ENCODE assay signal across 2 cellular contexts in genomic region chr21:44740721-44741120, GRCh38.
TF ChIP-seq lines count a peak whose summit lies in the region.

No MANE protein-coding gene starts in this region.

TF ChIP-seq in GM23338, 12 proteins besides CTCF, POLR2A, EP300 and RAD21 (continued from another document):
- TF ChIP-seq ZNF462 (CRISPR knock-in tag; IDR thresholded peaks at IDR 0.05) (no peak; the same call in 1 of the 2 replicates), EZH2phosphoT487 (IDR thresholded peaks at IDR 0.05; ENCODE audit: unreplicated experiment) (no peak), POLR2AphosphoS5 (IDR thresholded peaks at IDR 0.05; ENCODE audit: low read depth) (no peak), STAT1 (IDR thresholded peaks at IDR 0.05; ENCODE audit: unreplicated experiment) (no peak), CREB1 (CRISPR knock-in tag; IDR thresholded peaks at IDR 0.05; ENCODE audit: low read depth) (no peak), REST (IDR thresholded peaks at IDR 0.05; ENCODE audit: unreplicated experiment) (no peak), ZNF331 (CRISPR knock-in tag; IDR thresholded peaks at IDR 0.05; ENCODE audit: low read depth) (no peak), EZH2 (IDR thresholded peaks at IDR 0.05; ENCODE audit: low read depth, unreplicated experiment) (no peak), ZNF114 (CRISPR knock-in tag; IDR thresholded peaks at IDR 0.05) (no peak), JUNB (IDR thresholded peaks at IDR 0.05; ENCODE audit: unreplicated experiment) (no peak), ETS1 (IDR thresholded peaks at IDR 0.05) (no peak)
TF ChIP-seq in GM23338: peak in this region for 0.

TF ChIP-seq in WTC11, 78 proteins besides CTCF, POLR2A, EP300 and RAD21 (continued from another document):
- TF ChIP-seq GRHL2 (CRISPR knock-in tag; IDR thresholded peaks at IDR 0.05; ENCODE audit: insufficient replicate concordance, severe bottlenecking): no peak
- no peak for TF ChIP-seq PREB (CRISPR knock-in tag; IDR thresholded peaks at IDR 0.05; ENCODE audit: borderline replicate concordance)
- TF ChIP-seq ZBTB21 (CRISPR knock-in tag; IDR thresholded peaks at IDR 0.05; ENCODE audit: borderline replicate concordance): no peak
- no peak for TF ChIP-seq TP53 (CRISPR knock-in tag; IDR thresholded peaks at IDR 0.05)
- TF ChIP-seq FOXP1 (CRISPR knock-in tag; IDR thresholded peaks at IDR 0.05; ENCODE audit: borderline replicate concordance): no peak
- no peak for TF ChIP-seq ATF6 (CRISPR knock-in tag; IDR thresholded peaks at IDR 0.05)
- TF ChIP-seq NR1H2 (CRISPR knock-in tag; IDR thresholded peaks at IDR 0.05): no peak
- no peak for TF ChIP-seq NFATC4 (CRISPR knock-in tag; IDR thresholded peaks at IDR 0.05)
- TF ChIP-seq NFYB (CRISPR knock-in tag; conservative IDR thresholded peaks at IDR 0.05; ENCODE audit: low read depth): no peak
- no peak for TF ChIP-seq MAX (CRISPR knock-in tag; IDR thresholded peaks at IDR 0.05)
- no peak for TF ChIP-seq USF1 (CRISPR knock-in tag; IDR thresholded peaks at IDR 0.05)
- no peak for TF ChIP-seq TEAD4 (CRISPR knock-in tag; IDR thresholded peaks at IDR 0.05)
- no peak for TF ChIP-seq KAT7 (CRISPR knock-in tag; IDR thresholded peaks at IDR 0.05; ENCODE audit: borderline replicate concordance)
- no peak for TF ChIP-seq ATF2 (CRISPR knock-in tag; IDR thresholded peaks at IDR 0.05; ENCODE audit: borderline replicate concordance, low read depth)
- TF ChIP-seq JAZF1 (CRISPR knock-in tag; IDR thresholded peaks at IDR 0.05): no peak
TF ChIP-seq in WTC11: peak in this region for 0.
